ENCODE assay signal across 8 cellular contexts in the genomic region with DNA sequence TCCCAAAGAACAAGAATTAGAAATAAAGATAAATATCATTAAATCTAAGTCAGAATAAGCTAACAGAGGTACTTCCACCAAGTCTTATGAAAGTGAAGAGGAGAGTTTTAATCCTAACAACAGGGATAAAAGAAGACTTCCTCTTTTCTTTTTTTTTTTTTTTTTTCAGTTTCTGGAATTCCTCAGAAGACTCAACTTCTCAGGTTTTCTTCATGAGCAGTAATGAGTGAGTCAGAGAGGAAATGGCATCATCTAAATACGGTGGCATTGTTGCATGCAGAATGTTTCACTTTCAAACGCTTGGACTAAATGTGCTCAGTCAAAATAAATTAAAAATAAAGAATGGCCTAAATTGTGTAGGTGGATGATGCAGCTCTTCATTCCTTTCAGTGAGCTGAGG. TPM values are rescaled to one million over a fixed set of nuclear protein-coding genes. Genes with fewer than 3 reads are reported as not detected.
DNase-seq lines count a peak whose midpoint lies in the region; ATAC-seq and TF ChIP-seq lines count a peak whose summit lies in the region.
"Had no signal": no experiment of that assay in that cellular context is flagged by ENCODE, and none has a peak within 500 bp of the region (broad histone marks: within the 10 kb centered on the region; RNA-seq: fewer than 3 reads in every experiment).

No MANE protein-coding gene starts in this region.

- no peaks in the 10 kb centered on the region for H3K36me3 Mint-ChIP-seq in osteocyte (ENCODE audit: unreplicated experiment)
- no peaks in the 10 kb centered on the region for H3K36me3 Mint-ChIP-seq in immature natural killer cell

- no peaks in the 10 kb centered on the region for H3K9me3 Mint-ChIP-seq in osteocyte (ENCODE audit: unreplicated experiment)
- no peaks in the 10 kb centered on the region for H3K9me3 Mint-ChIP-seq in immature natural killer cell

- peaks cover 6% of the 10 kb centered on the region for H3K4me1 Mint-ChIP-seq in osteocyte (ENCODE audit: unreplicated experiment)
- no peaks in the 10 kb centered on the region for H3K4me1 Mint-ChIP-seq in immature natural killer cell

- ATAC-seq in GM18502 (IDR thresholded peaks at IDR 0.05; ENCODE audit: poor library complexity, unreplicated experiment), result peak; percentile 62

- no peak for TF ChIP-seq POLR2A in tibial nerve (IDR thresholded peaks at IDR 0.05)

- H3K4me3 ChIP-seq in astrocyte of the spinal cord (ENCODE audit: low read depth, low read length) (no peak overlapping the region), tibial nerve (no peak overlapping the region)

- H3K36me3 ChIP-seq in tibial nerve, result no peaks in the 10 kb centered on the region

- H3K27me3 Mint-ChIP-seq in osteocyte (ENCODE audit: unreplicated experiment) (no peaks in the 10 kb centered on the region), immature natural killer cell (ENCODE audit: low read depth in 3 of 3) (peaks cover 0 to 1% (median 0%) of the 10 kb centered on the region in 3 donors)

- H3K27me3 ChIP-seq in tibial nerve, result no peaks in the 10 kb centered on the region

- DNase-seq in Kasumi-1 (lab: John Stamatoyannopoulos, UW) (peak; percentile 55 to 56), astrocyte of the spinal cord (ENCODE audit: low read depth, low spot score) (peak; percentile 83), osteocyte (ENCODE audit: extremely low spot score, unreplicated experiment) (no peak), NCI-H187 (lab: John Stamatoyannopoulos, UW) (no peak), tibial nerve (ENCODE audit: low spot score in 2 of 2) (no peak), immature natural killer cell (no peak)
- DNase-seq: NCI-H2107 had no signal

- TF ChIP-seq CTCF in astrocyte of the spinal cord (IDR thresholded peaks at IDR 0.05; ENCODE audit: low read depth, low read length), result no peak
- no peak for TF ChIP-seq CTCF in osteocyte (IDR thresholded peaks at IDR 0.05)
- no peak for TF ChIP-seq CTCF in tibial nerve (IDR thresholded peaks at IDR 0.05)

- H3K27ac Mint-ChIP-seq in osteocyte (ENCODE audit: unreplicated experiment) (peak overlapping the region; percentile 5), immature natural killer cell (peak overlapping the region in 1 of 6 donors; percentile 9)

- H3K4me1 ChIP-seq in tibial nerve, result peaks cover 0 to 5% (median 2%) of the 10 kb centered on the region in 4 donors

- no peak overlapping the region for H3K4me3 Mint-ChIP-seq in osteocyte (ENCODE audit: unreplicated experiment)
- no peak overlapping the region for H3K4me3 Mint-ChIP-seq in immature natural killer cell

- TF ChIP-seq EP300 in tibial nerve (IDR thresholded peaks at IDR 0.05), result no peak

- WGBS in tibial nerve, 2 donors, result 36 to 52% methylated on average over 2 of the region's 2 CpGs

- in situ Hi-C loops in astrocyte of the spinal cord (cut with HindIII; ENCODE audit: low sequenced_read_pairs), result no loop called here

- H3K27ac ChIP-seq in tibial nerve, result no peak overlapping the region

- H3K9me3 ChIP-seq in tibial nerve, result peaks cover 0 to 8% (median 0%) of the 10 kb centered on the region in 4 donors

RNA-seq across cellular contexts. Expression of a gene that starts 45.6 kb away (rescaled TPM):
- total RNA-seq in osteocyte (not detected in 2 replicates), tibial nerve (10 to 100 TPM; 22.6 to 47.4 (median 35.9) TPM)
- 100 to 1,000 TPM; 107 to 168 (median 150) TPM for polyA plus RNA-seq in immature natural killer cell

Comparison
In these comparisons a context has a peak if more than half of its experiments do, and no peak if none do; other contexts are left out.
1. DNase-seq: peak in Kasumi-1 (2 of 2) and astrocyte of the spinal cord (single experiment); none in osteocyte (single experiment), NCI-H187 (0 of 2), tibial nerve (0 of 2) and immature natural killer cell (0 of 3).
2. RNA of a gene that starts 45.6 kb away (total RNA-seq): 22.6 to 47.4 TPM in tibial nerve; not detected in osteocyte; every median in the first group is over 10 times any median in the second.